10 cellular contexts compared by ENCODE assay signal in genomic region chr5:129963359-129963758, GRCh38. TPM values are rescaled to one million over a fixed set of nuclear protein-coding genes. Genes with fewer than 3 reads are reported as not detected.
A peak's percentile ranks its signal among the peaks of the same experiment; 100 is the strongest.
DNase-seq lines count a peak whose midpoint lies in the region; ATAC-seq and TF ChIP-seq lines count a peak whose summit lies in the region.
"Had no signal": no experiment of that assay in that cellular context is flagged by ENCODE, and none has a peak within 500 bp of the region (broad histone marks: within the 10 kb centered on the region; RNA-seq: fewer than 3 reads in every experiment).

No MANE protein-coding gene starts in this region.

- H3K4me3 ChIP-seq in fibroblast of villous mesenchyme (ENCODE audit: low read depth, low read length): no peak overlapping the region
- H3K4me3 ChIP-seq: HAP-1 had no signal

- TF ChIP-seq CTCF in fibroblast of villous mesenchyme (IDR thresholded peaks at IDR 0.05; ENCODE audit: insufficient read depth, low read depth, low read length): no peak

- DNase-seq in EH (ENCODE audit: low read depth) (peak; percentile 95), T1000 (lab: John Stamatoyannopoulos, UW) (peak; percentile 3), fibroblast of villous mesenchyme (ENCODE audit: low read depth) (peak; percentile 83), renal cortical epithelial cell (ENCODE audit: low read depth) (peak; percentile 76), SW 1271 (lab: John Stamatoyannopoulos, UW) (no peak)
- DNase-seq: effector CD4-positive, alpha-beta T cell had no signal

- ATAC-seq in HG02852 (IDR thresholded peaks at IDR 0.05; ENCODE audit: unreplicated experiment) (no peak), esophagus mucosa (no peak), HG02973 (IDR thresholded peaks at IDR 0.05; ENCODE audit: unreplicated experiment) (no peak)

RNA-seq across cellular contexts. Expression of gene CHSY3, which starts 59.1 kb away (rescaled TPM):
- 9.9 and 11.3 TPM in 2 replicates for total RNA-seq in fibroblast of villous mesenchyme
- total RNA-seq in renal cortical epithelial cell: 0.70 and 2.1 TPM in 2 replicates
- 0.28 TPM for total RNA-seq in esophagus mucosa

Comparison
In these comparisons a context has a peak if more than half of its experiments do, and no peak if none do; other contexts are left out.
1. DNase-seq: peak in EH (single experiment), T1000 (single experiment), fibroblast of villous mesenchyme (single experiment) and renal cortical epithelial cell (single experiment); none in SW 1271 (0 of 2).